In genomic region chr10:116730464-116731260, GRCh38 we compare ENCODE assay signal across 2 cellular contexts.
TF ChIP-seq lines count a peak whose summit lies in the region.

No MANE protein-coding gene starts in this region.

TF ChIP-seq in IMR-90, 13 proteins besides CTCF, POLR2A, EP300 and RAD21:
- TF ChIP-seq CHD1 (IDR thresholded peaks at IDR 0.05; ENCODE audit: low read depth, low read length) (no peak), ELK1 (IDR thresholded peaks at IDR 0.05; ENCODE audit: borderline replicate concordance, low read depth, low read length) (no peak), MAZ (IDR thresholded peaks at IDR 0.05; ENCODE audit: borderline replicate concordance, low read depth, low read length) (no peak), NFE2L2 (IDR thresholded peaks at IDR 0.05; ENCODE audit: low read depth, low read length) (no peak), MXI1 (IDR thresholded peaks at IDR 0.05; ENCODE audit: borderline replicate concordance, low read depth, low read length) (no peak), RCOR1 (IDR thresholded peaks at IDR 0.05; ENCODE audit: insufficient replicate concordance, low read length) (no peak), MAFK (IDR thresholded peaks at IDR 0.05; ENCODE audit: low read depth, low read length) (no peak), RFX5 (IDR thresholded peaks at IDR 0.05; ENCODE audit: low read depth, low read length) (no peak), CEBPB (IDR thresholded peaks at IDR 0.05; ENCODE audit: low read depth, low read length) (no peak), USF2 (IDR thresholded peaks at IDR 0.05; ENCODE audit: low read depth, low read length) (no peak), FOS (IDR thresholded peaks at IDR 0.05; ENCODE audit: low read depth, low read length) (no peak), SMC3 (IDR thresholded peaks at IDR 0.05; ENCODE audit: low read depth, low read length) (no peak), BHLHE40 (IDR thresholded peaks at IDR 0.05; ENCODE audit: low read depth, low read length) (no peak)
TF ChIP-seq in IMR-90: peak in this region for 0.

TF ChIP-seq in H1, 55 proteins besides CTCF, POLR2A, EP300 and RAD21:
- no peak for TF ChIP-seq MAX (IDR thresholded peaks at IDR 0.05)
- no peak for TF ChIP-seq JUN (IDR thresholded peaks at IDR 0.05; ENCODE audit: low read depth, low read length)
- TF ChIP-seq RNF2 (IDR thresholded peaks at IDR 0.05; ENCODE audit: borderline replicate concordance, low read depth, low read length, missing control alignments, poor library complexity, severe bottlenecking), result no peak
- TF ChIP-seq KDM5A (IDR thresholded peaks at IDR 0.05; ENCODE audit: low read length), result no peak
- TF ChIP-seq NRF1 (IDR thresholded peaks at IDR 0.05; ENCODE audit: low read depth, low read length), result no peak
- no peak for TF ChIP-seq KDM4A (IDR thresholded peaks at IDR 0.05; ENCODE audit: low read depth, low read length, severe bottlenecking)
- TF ChIP-seq YY1 (IDR thresholded peaks at IDR 0.05; ENCODE audit: low read depth, low read length), result no peak
- TF ChIP-seq SIN3A (conservative IDR thresholded peaks at IDR 0.05 in 1 of 2, IDR thresholded peaks at IDR 0.05 in 1 of 2; ENCODE audit: low read depth in 1 of 2, low read length in 2 of 2), result no peak
- TF ChIP-seq USF2 (IDR thresholded peaks at IDR 0.05; ENCODE audit: low read length), result no peak
- no peak for TF ChIP-seq CREB1 (IDR thresholded peaks at IDR 0.05)
- TF ChIP-seq ATF2 (IDR thresholded peaks at IDR 0.05; ENCODE audit: low read length), result no peak
- no peak for TF ChIP-seq SRF (IDR thresholded peaks at IDR 0.05; ENCODE audit: low read depth, low read length)
- TF ChIP-seq CHD2 (IDR thresholded peaks at IDR 0.05; ENCODE audit: low read length), result no peak
- TF ChIP-seq GABPA (IDR thresholded peaks at IDR 0.05; ENCODE audit: borderline replicate concordance, insufficient read depth, low read length), result no peak
- no peak for TF ChIP-seq JUND (IDR thresholded peaks at IDR 0.05; ENCODE audit: low read length)
- TF ChIP-seq CTBP2 (IDR thresholded peaks at IDR 0.05; ENCODE audit: borderline replicate concordance, insufficient read depth, insufficient read length, low read length), result no peak
- no peak for TF ChIP-seq BRCA1 (IDR thresholded peaks at IDR 0.05; ENCODE audit: low read depth, low read length)
- no peak for TF ChIP-seq MAFK (IDR thresholded peaks at IDR 0.05; ENCODE audit: low read depth, low read length)
- TF ChIP-seq FOSL1 (IDR thresholded peaks at IDR 0.05; ENCODE audit: insufficient read depth, low read depth, low read length), result no peak
